1 cellular context compared by ENCODE assay signal in the genomic region with DNA sequence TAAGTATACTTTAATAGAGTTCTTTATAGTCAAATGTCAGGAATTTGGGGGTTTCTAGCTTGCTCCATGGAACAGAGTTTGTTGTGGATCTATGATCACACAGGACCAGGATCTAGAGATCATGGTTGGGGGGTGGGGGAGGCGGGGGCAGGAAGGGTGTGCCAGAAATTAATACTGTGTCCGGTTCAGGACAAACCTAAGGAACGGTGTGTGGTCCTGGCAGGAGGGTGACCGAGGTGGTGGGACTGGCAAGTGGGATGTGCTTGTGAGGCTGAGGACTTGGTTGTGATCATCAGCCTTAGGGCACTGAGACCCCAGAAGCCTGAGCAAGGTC.
TF ChIP-seq lines count a peak whose summit lies in the region.

No MANE protein-coding gene starts in this region.

TF ChIP-seq in GM23338, 12 proteins besides CTCF, POLR2A, EP300 and RAD21 (continued from another document):
- TF ChIP-seq, protein P1, sequence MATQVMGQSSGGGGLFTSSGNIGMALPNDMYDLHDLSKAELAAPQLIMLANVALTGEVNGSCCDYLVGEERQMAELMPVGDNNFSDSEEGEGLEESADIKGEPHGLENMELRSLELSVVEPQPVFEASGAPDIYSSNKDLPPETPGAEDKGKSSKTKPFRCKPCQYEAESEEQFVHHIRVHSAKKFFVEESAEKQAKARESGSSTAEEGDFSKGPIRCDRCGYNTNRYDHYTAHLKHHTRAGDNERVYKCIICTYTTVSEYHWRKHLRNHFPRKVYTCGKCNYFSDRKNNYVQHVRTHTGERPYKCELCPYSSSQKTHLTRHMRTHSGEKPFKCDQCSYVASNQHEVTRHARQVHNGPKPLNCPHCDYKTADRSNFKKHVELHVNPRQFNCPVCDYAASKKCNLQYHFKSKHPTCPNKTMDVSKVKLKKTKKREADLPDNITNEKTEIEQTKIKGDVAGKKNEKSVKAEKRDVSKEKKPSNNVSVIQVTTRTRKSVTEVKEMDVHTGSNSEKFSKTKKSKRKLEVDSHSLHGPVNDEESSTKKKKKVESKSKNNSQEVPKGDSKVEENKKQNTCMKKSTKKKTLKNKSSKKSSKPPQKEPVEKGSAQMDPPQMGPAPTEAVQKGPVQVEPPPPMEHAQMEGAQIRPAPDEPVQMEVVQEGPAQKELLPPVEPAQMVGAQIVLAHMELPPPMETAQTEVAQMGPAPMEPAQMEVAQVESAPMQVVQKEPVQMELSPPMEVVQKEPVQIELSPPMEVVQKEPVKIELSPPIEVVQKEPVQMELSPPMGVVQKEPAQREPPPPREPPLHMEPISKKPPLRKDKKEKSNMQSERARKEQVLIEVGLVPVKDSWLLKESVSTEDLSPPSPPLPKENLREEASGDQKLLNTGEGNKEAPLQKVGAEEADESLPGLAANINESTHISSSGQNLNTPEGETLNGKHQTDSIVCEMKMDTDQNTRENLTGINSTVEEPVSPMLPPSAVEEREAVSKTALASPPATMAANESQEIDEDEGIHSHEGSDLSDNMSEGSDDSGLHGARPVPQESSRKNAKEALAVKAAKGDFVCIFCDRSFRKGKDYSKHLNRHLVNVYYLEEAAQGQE (IDR thresholded peaks at IDR 0.05; ENCODE audit: unreplicated experiment) = no peak
- no peak for TF ChIP-seq EZH2phosphoT487 (IDR thresholded peaks at IDR 0.05; ENCODE audit: unreplicated experiment)
- TF ChIP-seq CREB1 (CRISPR knock-in tag; IDR thresholded peaks at IDR 0.05; ENCODE audit: low read depth) = no peak
- TF ChIP-seq NANOG (IDR thresholded peaks at IDR 0.05; ENCODE audit: borderline replicate concordance) = no peak
- no peak for TF ChIP-seq POLR2AphosphoS5 (IDR thresholded peaks at IDR 0.05; ENCODE audit: low read depth)
